ENCODE assay signal across 32 cellular contexts in genomic region chr7:128034830-128035229, GRCh38. TPM values are rescaled to one million over a fixed set of nuclear protein-coding genes. Genes with fewer than 3 reads are reported as not detected.
"Had no signal": no experiment of that assay in that cellular context is flagged by ENCODE, and none has a peak within 500 bp of the region (broad histone marks: within the 10 kb centered on the region; RNA-seq: fewer than 3 reads in every experiment).

No MANE protein-coding gene starts in this region.

- H3K9me3 ChIP-seq: adrenal gland, ascending aorta, left ventricle myocardium inferior, right lobe of liver, suprapubic skin, tibial nerve had no signal

- H3K27ac ChIP-seq: adrenal gland, ascending aorta, hepatocyte, left ventricle myocardium inferior, right lobe of liver, suprapubic skin, tibial nerve had no signal

- DNase-seq: activated B cell treated with CpG ODN at 0.5 μM for 24 hours; activated CD4-positive, alpha-beta T cell treated with anti-CD3 and anti-CD28 coated beads for 36 hours; activated CD4-positive, alpha-beta T cell treated with anti-CD3 and anti-CD28 coated beads, Interleukin-2, amount 50 U/mL, for 4 hours; activated CD8-positive, alpha-beta memory T cell treated with anti-CD3 and anti-CD28 coated beads for 24 hours; activated CD8-positive, alpha-beta memory T cell treated with anti-CD3 and anti-CD28 coated beads, Interleukin-2, amount 50 U/mL, for 4 hours; activated T-cell treated with anti-CD3 and anti-CD28 coated beads, Interleukin-2, amount 50 U/mL, for 24 hours; adrenal gland; central memory CD4-positive, alpha-beta T cell; effector memory CD8-positive, alpha-beta T cell; foreskin melanocyte; glutamatergic neuron; immature natural killer cell; kidney glomerular epithelial cell; left ventricle myocardium inferior; posterior cingulate gyrus; right lobe of liver; small intestine; stimulated activated CD4-positive, alpha-beta T cell treated with anti-CD3 and anti-CD28 coated beads, Interleukin-2, amount 100 ng/mL, for 24 hours; stimulated activated naive CD8-positive, alpha-beta T cell treated with anti-CD3 and anti-CD28 coated beads, Interleukin-15, amount 100 ng/mL, for 72 hours had no signal

- H3K36me3 Mint-ChIP-seq: activated naive CD8-positive, alpha-beta T cell; memory B cell; natural killer cell treated with Interleukin-12 subunit alpha and Interleukin-12 subunit beta and Interleukin-15 and Interleukin-18, amount 100 ng/mL, for 72 hours had no signal

- ATAC-seq: activated CD4-positive, alpha-beta T cell treated with anti-CD3 and anti-CD28 coated beads for 36 hours; activated T-helper 17 cell treated with anti-CD3 and anti-CD28 coated beads, Interleukin-2, amount 50 U/mL, for 72 hours; effector memory CD8-positive, alpha-beta T cell; esophagus mucosa; natural killer cell treated with Interleukin-12 subunit alpha and Interleukin-12 subunit beta and Interleukin-15 and Interleukin-18, amount 100 ng/mL, for 72 hours; stimulated activated effector memory CD8-positive, alpha-beta T cell treated with anti-CD3 and anti-CD28 coated beads, Interleukin-12 subunit alpha, Interleukin-12 subunit beta, amount 100 ng/mL, for 72 hours; stimulated activated naive CD8-positive, alpha-beta T cell treated with anti-CD3 and anti-CD28 coated beads, Interleukin-15, amount 100 ng/mL, for 72 hours had no signal

- H3K4me2 ChIP-seq: hepatocyte had no signal

- H3K27ac Mint-ChIP-seq: activated B cell treated with CpG ODN at 0.5 μM for 24 hours; activated CD4-positive, alpha-beta T cell treated with anti-CD3 and anti-CD28 coated beads for 36 hours; activated naive CD8-positive, alpha-beta T cell; activated T-cell treated with anti-CD3 and anti-CD28 coated beads, Interleukin-2, amount 50 U/mL, for 24 hours; activated T-helper 17 cell treated with anti-CD3 and anti-CD28 coated beads, Interleukin-2, amount 50 U/mL, for 72 hours; effector memory CD8-positive, alpha-beta T cell; immature natural killer cell; memory B cell; natural killer cell treated with Interleukin-12 subunit alpha and Interleukin-12 subunit beta and Interleukin-15 and Interleukin-18, amount 100 ng/mL, for 72 hours; stimulated activated effector memory CD8-positive, alpha-beta T cell treated with anti-CD3 and anti-CD28 coated beads, Interleukin-12 subunit alpha, Interleukin-12 subunit beta, amount 100 ng/mL, for 72 hours; stimulated activated naive CD8-positive, alpha-beta T cell treated with anti-CD3 and anti-CD28 coated beads, Interleukin-15, amount 100 ng/mL, for 72 hours had no signal

- H3K9me3 Mint-ChIP-seq: activated B cell treated with CpG ODN at 0.5 μM for 24 hours; activated T-cell treated with anti-CD3 and anti-CD28 coated beads, Interleukin-2, amount 50 U/mL, for 24 hours; activated T-helper 17 cell treated with anti-CD3 and anti-CD28 coated beads, Interleukin-2, amount 50 U/mL, for 72 hours; effector memory CD8-positive, alpha-beta T cell; immature natural killer cell; memory B cell; natural killer cell treated with Interleukin-12 subunit alpha and Interleukin-12 subunit beta and Interleukin-15 and Interleukin-18, amount 100 ng/mL, for 72 hours; stimulated activated effector memory CD8-positive, alpha-beta T cell treated with anti-CD3 and anti-CD28 coated beads, Interleukin-12 subunit alpha, Interleukin-12 subunit beta, amount 100 ng/mL, for 72 hours; stimulated activated naive CD8-positive, alpha-beta T cell treated with anti-CD3 and anti-CD28 coated beads, Interleukin-15, amount 100 ng/mL, for 72 hours had no signal

- H3K36me3 ChIP-seq: adrenal gland, ascending aorta, left ventricle myocardium inferior, right lobe of liver, suprapubic skin, tibial nerve had no signal

- H3K27me3 Mint-ChIP-seq: activated B cell treated with CpG ODN at 0.5 μM for 24 hours; activated CD4-positive, alpha-beta T cell treated with anti-CD3 and anti-CD28 coated beads for 36 hours; activated T-helper 17 cell treated with anti-CD3 and anti-CD28 coated beads, Interleukin-2, amount 50 U/mL, for 72 hours; memory B cell; natural killer cell treated with Interleukin-12 subunit alpha and Interleukin-12 subunit beta and Interleukin-15 and Interleukin-18, amount 100 ng/mL, for 72 hours had no signal

- H3K4me3 ChIP-seq: adrenal gland, ascending aorta, hepatocyte, left ventricle myocardium inferior, right lobe of liver, suprapubic skin, tibial nerve had no signal

- FAIRE-seq: colon, endothelial cell of umbilical vein, small intestine had no signal

- H3K27me3 ChIP-seq: adrenal gland, ascending aorta, right lobe of liver, tibial nerve had no signal

- H3K4me3 Mint-ChIP-seq: activated B cell treated with CpG ODN at 0.5 μM for 24 hours; activated CD4-positive, alpha-beta T cell treated with anti-CD3 and anti-CD28 coated beads for 36 hours; activated naive CD8-positive, alpha-beta T cell; activated T-cell treated with anti-CD3 and anti-CD28 coated beads, Interleukin-2, amount 50 U/mL, for 24 hours; activated T-helper 17 cell treated with anti-CD3 and anti-CD28 coated beads, Interleukin-2, amount 50 U/mL, for 72 hours; effector memory CD8-positive, alpha-beta T cell; immature natural killer cell; memory B cell; natural killer cell treated with Interleukin-12 subunit alpha and Interleukin-12 subunit beta and Interleukin-15 and Interleukin-18, amount 100 ng/mL, for 72 hours; stimulated activated effector memory CD8-positive, alpha-beta T cell treated with anti-CD3 and anti-CD28 coated beads, Interleukin-12 subunit alpha, Interleukin-12 subunit beta, amount 100 ng/mL, for 72 hours; stimulated activated naive CD8-positive, alpha-beta T cell treated with anti-CD3 and anti-CD28 coated beads, Interleukin-15, amount 100 ng/mL, for 72 hours had no signal

RNA-seq across cellular contexts. Expression of gene LRRC4, which starts 3.6 kb away (rescaled TPM):
- total RNA-seq: T-helper 2 cell treated with Interferon-gamma antibody and Interleukin-4, amounts not matched to agents 100 ng/mL and 5 ng/mL, for 36 hours had no signal
